ENCODE assay signal across 20 cellular contexts in the genomic region with DNA sequence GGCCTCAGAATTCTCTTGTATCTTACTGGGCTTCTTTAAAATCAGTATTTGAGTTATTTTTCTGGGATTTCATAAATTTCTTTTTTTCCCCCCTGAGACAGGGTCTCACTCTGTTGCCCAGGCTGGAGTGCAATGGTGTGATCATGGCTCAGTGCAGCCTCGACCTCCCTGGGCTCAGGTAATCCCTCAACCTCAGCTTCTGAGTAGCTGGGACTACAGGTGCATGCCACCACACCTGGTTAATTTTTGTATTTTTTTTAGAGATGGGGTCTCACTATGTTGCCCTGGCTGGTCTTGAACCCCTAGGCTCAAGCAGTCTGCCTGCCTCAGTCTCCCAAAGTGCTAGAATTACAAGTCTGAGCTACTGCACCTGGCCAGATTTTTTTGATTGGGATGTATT. TPM values are rescaled to one million over a fixed set of nuclear protein-coding genes. Genes with fewer than 3 reads are reported as not detected.
A peak's percentile ranks its signal among the peaks of the same experiment; 100 is the strongest.
DNase-seq lines count a peak whose midpoint lies in the region; ATAC-seq and TF ChIP-seq lines count a peak whose summit lies in the region.
"Had no signal": no experiment of that assay in that cellular context is flagged by ENCODE, and none has a peak within 500 bp of the region (broad histone marks: within the 10 kb centered on the region; RNA-seq: fewer than 3 reads in every experiment).

No MANE protein-coding gene starts in this region.

- no TSS peak for BruUV-seq in Calu3 (replicated peaks; lab: Mats Ljungman, UMichigan)

- peaks cover 12 to 39% of the 10 kb centered on the region in 2 donors for H3K36me3 Mint-ChIP-seq in activated T-cell treated with anti-CD3 and anti-CD28 coated beads, Interleukin-2, amount 50 U/mL, for 72 hours (ENCODE audit: insufficient read depth in 2 of 2)
- H3K36me3 Mint-ChIP-seq in Calu3 (ENCODE audit: insufficient read depth, unreplicated experiment) (peaks cover 33% of the 10 kb centered on the region), chondrocyte (ENCODE audit: low read depth) (peaks cover 11% of the 10 kb centered on the region)
- peaks cover 8% of the 10 kb centered on the region for H3K36me3 Mint-ChIP-seq in central memory CD8-positive, alpha-beta T cell (ENCODE audit: insufficient read depth)
- H3K36me3 Mint-ChIP-seq in natural killer cell treated with Interleukin-12 subunit alpha and Interleukin-12 subunit beta and Interleukin-15 and Interleukin-18, amount 100 ng/mL, for 72 hours = peaks cover 27% of the 10 kb centered on the region

- no peaks in the 10 kb centered on the region for H3K27me3 Mint-ChIP-seq in activated T-cell treated with anti-CD3 and anti-CD28 coated beads, Interleukin-2, amount 50 U/mL, for 72 hours (ENCODE audit: low read depth)
- no peaks in the 10 kb centered on the region for H3K27me3 Mint-ChIP-seq in Calu3 (ENCODE audit: unreplicated experiment)
- H3K27me3 Mint-ChIP-seq in central memory CD8-positive, alpha-beta T cell = no peaks in the 10 kb centered on the region
- H3K27me3 Mint-ChIP-seq in natural killer cell treated with Interleukin-12 subunit alpha and Interleukin-12 subunit beta and Interleukin-15 and Interleukin-18, amount 100 ng/mL, for 72 hours = no peaks in the 10 kb centered on the region
- H3K27me3 Mint-ChIP-seq in chondrocyte (ENCODE audit: low read depth) = no peaks in the 10 kb centered on the region

- CTCF ChIA-PET in Calu3 (lab: Charles Lee) = no interaction called here

- H3K27ac Mint-ChIP-seq in activated T-cell treated with anti-CD3 and anti-CD28 coated beads, Interleukin-2, amount 50 U/mL, for 72 hours = peak overlapping the region; percentile 6
- H3K27ac Mint-ChIP-seq in Calu3 (ENCODE audit: unreplicated experiment) = peak overlapping the region; percentile 40
- H3K27ac Mint-ChIP-seq in central memory CD8-positive, alpha-beta T cell (ENCODE audit: low read depth) = peak overlapping the region; percentile 88
- peak overlapping the region in 1 of 2 donors; percentile 42 for H3K27ac Mint-ChIP-seq in natural killer cell treated with Interleukin-12 subunit alpha and Interleukin-12 subunit beta and Interleukin-15 and Interleukin-18, amount 100 ng/mL, for 72 hours
- no peak overlapping the region for H3K27ac Mint-ChIP-seq in chondrocyte (ENCODE audit: unreplicated experiment)

- peaks cover 1 to 9% of the 10 kb centered on the region in 2 donors for H3K9me3 Mint-ChIP-seq in activated T-cell treated with anti-CD3 and anti-CD28 coated beads, Interleukin-2, amount 50 U/mL, for 72 hours
- H3K9me3 Mint-ChIP-seq in Calu3 (ENCODE audit: low read depth, unreplicated experiment) (peaks cover 6% of the 10 kb centered on the region), chondrocyte (ENCODE audit: low read depth) (peaks cover 16% of the 10 kb centered on the region)
- H3K9me3 Mint-ChIP-seq in central memory CD8-positive, alpha-beta T cell = peaks cover 5% of the 10 kb centered on the region
- no peaks in the 10 kb centered on the region for H3K9me3 Mint-ChIP-seq in natural killer cell treated with Interleukin-12 subunit alpha and Interleukin-12 subunit beta and Interleukin-15 and Interleukin-18, amount 100 ng/mL, for 72 hours

- ATAC-seq in activated T-cell treated with anti-CD3 and anti-CD28 coated beads, Interleukin-2, amount 50 U/mL, for 72 hours (replicated peaks in 1 of 2) = no peak
- ATAC-seq in central memory CD8-positive, alpha-beta T cell (replicated peaks; ENCODE audit: extremely low read depth, poor library complexity, severe bottlenecking) = no peak
- no peak for ATAC-seq in natural killer cell treated with Interleukin-12 subunit alpha and Interleukin-12 subunit beta and Interleukin-15 and Interleukin-18, amount 100 ng/mL, for 72 hours
- no peak for ATAC-seq in GM21381 (IDR thresholded peaks at IDR 0.05; ENCODE audit: unreplicated experiment)
- ATAC-seq: A549 had no signal

- intact Hi-C loops in Calu3 (cut with micrococcal nuclease; ENCODE audit: unreplicated experiment) = no loop called here

- H3K4me3 Mint-ChIP-seq in activated T-cell treated with anti-CD3 and anti-CD28 coated beads, Interleukin-2, amount 50 U/mL, for 72 hours = peak overlapping the region in 1 of 2 donors; percentile 6
- H3K4me3 Mint-ChIP-seq in Calu3 (ENCODE audit: low read depth, unreplicated experiment) (no peak overlapping the region), chondrocyte (ENCODE audit: unreplicated experiment) (no peak overlapping the region)
- peak overlapping the region; percentile 40 for H3K4me3 Mint-ChIP-seq in central memory CD8-positive, alpha-beta T cell
- peak overlapping the region; percentile 58 for H3K4me3 Mint-ChIP-seq in natural killer cell treated with Interleukin-12 subunit alpha and Interleukin-12 subunit beta and Interleukin-15 and Interleukin-18, amount 100 ng/mL, for 72 hours

- peaks cover 70% of the 10 kb centered on the region for H3K4me1 Mint-ChIP-seq in activated T-cell treated with anti-CD3 and anti-CD28 coated beads, Interleukin-2, amount 50 U/mL, for 72 hours (ENCODE audit: low read depth)
- H3K4me1 Mint-ChIP-seq in Calu3 (ENCODE audit: low read depth, unreplicated experiment) = peaks cover 75% of the 10 kb centered on the region
- H3K4me1 Mint-ChIP-seq in central memory CD8-positive, alpha-beta T cell = peaks cover 80% of the 10 kb centered on the region
- peaks cover 66 to 80% of the 10 kb centered on the region in 2 donors for H3K4me1 Mint-ChIP-seq in natural killer cell treated with Interleukin-12 subunit alpha and Interleukin-12 subunit beta and Interleukin-15 and Interleukin-18, amount 100 ng/mL, for 72 hours (ENCODE audit: low read depth in 2 of 2)
- H3K4me1 Mint-ChIP-seq in chondrocyte (ENCODE audit: low read depth) = peaks cover 40% of the 10 kb centered on the region

- DNase-seq in activated T-cell treated with anti-CD3 and anti-CD28 coated beads, Interleukin-2, amount 50 U/mL, for 72 hours = no peak
- DNase-seq in activated T-cell treated with anti-CD3 and anti-CD28 coated beads for 4 hours = no peak
- DNase-seq in Calu3 = no peak
- DNase-seq in central memory CD8-positive, alpha-beta T cell (ENCODE audit: low spot score in 2 of 2) = no peak
- no peak for DNase-seq in natural killer cell treated with Interleukin-12 subunit alpha and Interleukin-12 subunit beta and Interleukin-15 and Interleukin-18, amount 100 ng/mL, for 72 hours (ENCODE audit: low spot score)
- no peak for DNase-seq in chondrocyte (ENCODE audit: low spot score)
- no peak for DNase-seq in activated CD8-positive, alpha-beta memory T cell treated with anti-CD3 and anti-CD28 coated beads for 24 hours
- DNase-seq: DMS79; GOT3; KG1; MV-4-11; NCI-H1417; NCI-H187; NCI-H2107; NCI-H510A; NCI-H748 treated with DMSO at 0.1 percent for 48 hours; NK-92 treated with Interleukin-12 subunit alpha and Interleukin-12 subunit beta, amount 100 ng/mL, for 24 hours; Peyer's patch had no signal

- TF ChIP-seq CTCF in Calu3 (IDR thresholded peaks at IDR 0.05; ENCODE audit: unreplicated experiment) (no peak), chondrocyte (IDR thresholded peaks at IDR 0.05) (no peak)

RNA-seq across cellular contexts. Expression of a gene that starts 43.5 kb away (rescaled TPM):
- 10 to 100 TPM; 45.8 to 46.6 TPM for total RNA-seq in activated T-cell treated with anti-CD3 and anti-CD28 coated beads, Interleukin-2, amount 50 U/mL, for 72 hours
- 108 and 127 TPM in 2 replicates for total RNA-seq in Calu3 (2022)
- total RNA-seq in natural killer cell treated with Interleukin-12 subunit alpha and Interleukin-12 subunit beta and Interleukin-15 and Interleukin-18, amount 100 ng/mL, for 72 hours = 10 to 100 TPM; 41.2 to 63.6 TPM
- 29.3 to 38.1 TPM (median 30.8 TPM) in 3 replicates for total RNA-seq in chondrocyte

RNA-seq across cellular contexts. Expression of a gene that starts 52.2 kb away (rescaled TPM):
- 1 to 10 TPM; 1.7 to 2.0 TPM for total RNA-seq in activated T-cell treated with anti-CD3 and anti-CD28 coated beads, Interleukin-2, amount 50 U/mL, for 72 hours
- total RNA-seq in Calu3 (2022) = 8.5 and 12.0 TPM in 2 replicates
- total RNA-seq in natural killer cell treated with Interleukin-12 subunit alpha and Interleukin-12 subunit beta and Interleukin-15 and Interleukin-18, amount 100 ng/mL, for 72 hours = 1 to 10 TPM; 3.4 to 8.7 TPM
- 0.92 to 1.2 TPM (median 0.94 TPM) in 3 replicates for total RNA-seq in chondrocyte

Comparison
In these comparisons a context has a peak if more than half of its experiments do, and no peak if none do; other contexts are left out.
1. H3K4me3 Mint-ChIP-seq: peak in central memory CD8-positive, alpha-beta T cell (single experiment) and natural killer cell treated with Interleukin-12 subunit alpha and Interleukin-12 subunit beta and Interleukin-15 and Interleukin-18, amount 100 ng/mL, for 72 hours (single experiment); none in Calu3 (single experiment) and chondrocyte (single experiment).